11 cellular contexts compared by ENCODE assay signal in genomic region chr4:100736651-100737450, GRCh38.
A peak's percentile ranks its signal among the peaks of the same experiment; 100 is the strongest.
DNase-seq lines count a peak whose midpoint lies in the region; ATAC-seq and TF ChIP-seq lines count a peak whose summit lies in the region.
"Had no signal": no experiment of that assay in that cellular context is flagged by ENCODE, and none has a peak within 500 bp of the region (broad histone marks: within the 10 kb centered on the region; RNA-seq: fewer than 3 reads in every experiment).

No MANE protein-coding gene starts in this region.

- peaks cover 25% of the 10 kb centered on the region for H3K4me1 ChIP-seq in adipocyte (ENCODE audit: control insufficient read depth, insufficient read depth, low read length)

- H3K4me1 Mint-ChIP-seq in HFFc6 (ENCODE audit: low read depth), result peaks cover 40% of the 10 kb centered on the region
- H3K4me1 Mint-ChIP-seq: memory B cell had no signal

- TF ChIP-seq CTCF in HFFc6 (IDR thresholded peaks at IDR 0.05) (no peak), GM10266 (IDR thresholded peaks at IDR 0.05; ENCODE audit: control insufficient read depth, insufficient read depth, low read depth, missing control alignments) (no peak)

- DNase-seq in HFFc6 (peak; percentile 90), adipocyte (ENCODE audit: low read depth) (peak; percentile 69), glomerular visceral epithelial cell (ENCODE audit: extremely low spot score) (peak; percentile 46), smooth muscle cell of the brain vasculature (ENCODE audit: low read depth, low spot score) (peak; percentile 3), OCI-M1 (lab: John Stamatoyannopoulos, UW) (no peak), GM10266 (ENCODE audit: extremely low spot score) (no peak)
- DNase-seq: activated CD8-positive, alpha-beta memory T cell treated with anti-CD3 and anti-CD28 coated beads for 24 hours; stimulated activated CD4-positive, alpha-beta T cell treated with anti-CD3 and anti-CD28 coated beads, Interleukin-4, amount 100 ng/mL, for 24 hours had no signal

- no peak overlapping the region for H3K9ac ChIP-seq in adipocyte (ENCODE audit: low read length)

- no peak overlapping the region for H3K4me3 Mint-ChIP-seq in HFFc6
- H3K4me3 Mint-ChIP-seq: memory B cell had no signal

- H3K27ac Mint-ChIP-seq in HFFc6, result peak overlapping the region; percentile 54; the same call in 1 of the 2 replicates
- H3K27ac Mint-ChIP-seq: memory B cell had no signal

- peaks cover 21% of the 10 kb centered on the region for H3K9me3 Mint-ChIP-seq in HFFc6

- peaks cover 8% of the 10 kb centered on the region for H3K9me3 ChIP-seq in adipocyte (ENCODE audit: control insufficient read depth, low read length)

- H3K4me3 ChIP-seq in adipocyte (ENCODE audit: low read length), result no peak overlapping the region
- H3K4me3 ChIP-seq: K562 had no signal

- no peaks in the 10 kb centered on the region; the same call in 1 of the 2 replicates for H3K27me3 Mint-ChIP-seq in HFFc6 (ENCODE audit: insufficient read depth)

- peaks cover 20% of the 10 kb centered on the region; the same call in 1 of the 2 replicates for H3K36me3 Mint-ChIP-seq in HFFc6 (ENCODE audit: low read depth)

- no peaks in the 10 kb centered on the region for H3K27me3 ChIP-seq in adipocyte (replicated peaks; ENCODE audit: control insufficient read depth, insufficient read depth, low read length)

- H3K36me3 ChIP-seq in adipocyte (ENCODE audit: control insufficient read depth, insufficient read depth, low read length, severe bottlenecking), result no peaks in the 10 kb centered on the region

- ATAC-seq in HG03280 (IDR thresholded peaks at IDR 0.05; ENCODE audit: unreplicated experiment), result no peak
- ATAC-seq: K562 had no signal

Comparison
In these comparisons a context has a peak if more than half of its experiments do, and no peak if none do; other contexts are left out.
1. DNase-seq: peak in HFFc6 (single experiment), adipocyte (single experiment), glomerular visceral epithelial cell (single experiment) and smooth muscle cell of the brain vasculature (single experiment); none in OCI-M1 (single experiment) and GM10266 (single experiment).